ENCODE assay signal across 15 cellular contexts in the genomic region with DNA sequence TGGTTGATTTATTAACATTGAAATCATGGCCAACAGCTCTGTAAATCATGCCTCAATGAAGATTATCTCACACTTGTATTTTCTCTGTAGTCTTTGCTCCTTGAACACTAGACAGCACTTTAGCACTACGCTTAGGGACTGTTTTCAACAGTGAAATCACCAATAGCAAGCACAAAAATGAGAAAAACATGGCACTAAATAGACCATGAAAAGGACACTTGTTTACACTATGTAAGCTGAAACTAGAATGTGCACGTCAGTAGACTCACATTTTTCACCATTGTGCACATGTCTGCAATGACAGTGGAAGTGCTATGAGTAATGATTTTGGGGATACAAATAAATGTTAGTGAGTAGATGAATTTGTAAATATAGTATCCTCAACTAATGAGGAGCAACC. TPM values are rescaled to one million over a fixed set of nuclear protein-coding genes. Genes with fewer than 3 reads are reported as not detected.
A peak's percentile ranks its signal among the peaks of the same experiment; 100 is the strongest.
DNase-seq lines count a peak whose midpoint lies in the region; ATAC-seq, FAIRE-seq and TF ChIP-seq lines count a peak whose summit lies in the region.
"Had no signal": no experiment of that assay in that cellular context is flagged by ENCODE, and none has a peak within 500 bp of the region (broad histone marks: within the 10 kb centered on the region; RNA-seq: fewer than 3 reads in every experiment).

No MANE protein-coding gene starts in this region.

- H4K20me1 ChIP-seq in GM12878 (ENCODE audit: control insufficient read depth, insufficient read depth): no peaks in the 10 kb centered on the region; the same call in 1 of the 2 replicates

- ATAC-seq in GM21360 (IDR thresholded peaks at IDR 0.05; ENCODE audit: unreplicated experiment) (peak; percentile 26), GM12878 (peak; percentile 32), GM19324 (IDR thresholded peaks at IDR 0.05; ENCODE audit: low FRiP score, unreplicated experiment) (no peak), left ventricle myocardium superior (no peak)
- ATAC-seq: CD8-positive, alpha-beta T cell; esophagus mucosa; T-cell had no signal

- TF ChIP-seq EP300 in GM12878 (IDR thresholded peaks at IDR 0.05; ENCODE audit: borderline replicate concordance in 1 of 2, control insufficient read depth in 1 of 2, low read depth in 2 of 2, low read length in 2 of 2): peak in 1 of 2 experiments; percentile 32; a peak in 1 of 4 replicates

- intact Hi-C loops in GM12878 (cut with micrococcal nuclease; ENCODE audit: unreplicated experiment): loop anchor here (5.0 kb wide), 3 partner anchors 42 to 137 kb away; no protein-coding TSS in a partner anchor
- intact Hi-C loops in left ventricle myocardium superior (cut with micrococcal nuclease): loop anchor here (10.0 kb wide), 2 partner anchors 134 to 164 kb away; no protein-coding TSS in a partner anchor

- no peak overlapping the region for H3K27ac ChIP-seq in GM12878 (ENCODE audit: control insufficient read depth, insufficient read depth)

- no peak overlapping the region for H2AFZ ChIP-seq in GM12878 (ENCODE audit: control insufficient read depth, low read depth, low read length)

- DNase-seq in EL: peak; percentile 8
- DNase-seq in GM12878 (ENCODE audit: low read depth, low spot score): no peak
- peak; percentile 28 for DNase-seq in medulla oblongata (ENCODE audit: extremely low spot score)
- no peak for DNase-seq in NCI-H1105 treated with DMSO at 0.1 percent for 48 hours (lab: John Stamatoyannopoulos, UW)
- no peak for DNase-seq in left ventricle myocardium superior
- no peak for DNase-seq in ureter (ENCODE audit: low spot score)
- DNase-seq: activated CD4-positive, alpha-beta T cell treated with anti-CD3 and anti-CD28 coated beads for 4 hours; CD8-positive, alpha-beta T cell; NCI-H774; stimulated activated CD4-positive, alpha-beta T cell treated with anti-CD3 and anti-CD28 coated beads, Interleukin-15, amount 100 ng/mL, for 24 hours; stimulated activated CD8-positive, alpha-beta memory T cell treated with anti-CD3 and anti-CD28 coated beads, Interleukin-4, amount 100 ng/mL, for 48 hours; T-cell had no signal

- CTCF ChIA-PET in GM12878 (lab: Yijun Ruan, JAX): interaction anchor here (1.3 to 6.0 kb wide), 6 partner anchors 11 to 165 kb away, joined by 3 to 24 read pairs (median 6); no protein-coding TSS in a partner anchor

- no peak for TF ChIP-seq CTCF in GM12878 (IDR thresholded peaks at IDR 0.05 in 2 of 3, conservative IDR thresholded peaks at IDR 0.05 in 1 of 3; ENCODE audit: control insufficient read depth in 2 of 3, extremely low read depth in 1 of 3, insufficient read depth in 1 of 3, low read depth in 3 of 3, low read length in 3 of 3)

- H3K36me3 ChIP-seq in GM12878 (ENCODE audit: control insufficient read depth in 2 of 2, insufficient read depth in 2 of 2, low read length in 1 of 2): no peaks in the 10 kb centered on the region

- no peak for TF ChIP-seq POLR2A in GM12878 (IDR thresholded peaks at IDR 0.05; ENCODE audit: low read depth, low read length)

- peaks cover 12% of the 10 kb centered on the region; the same call in 1 of the 2 replicates for H3K4me1 ChIP-seq in GM12878 (ENCODE audit: control insufficient read depth, insufficient read depth, low read length)

- 0 out of 2 replicates have a peak overlapping the region, but pooled peaks have one; percentile 31 for H3K9ac ChIP-seq in GM12878 (ENCODE audit: control insufficient read depth, insufficient read depth, low read length)

- SMC1A ChIA-PET in GM12878 (lab: Charles Lee; ENCODE audit: uncharacterized antibody, unreplicated experiment): interaction anchor here (0.9 to 8.3 kb wide), 12 partner anchors 10 to 166 kb away, joined by 3 to 80 read pairs (median 4); no protein-coding TSS in a partner anchor

- TF ChIP-seq RAD21 in GM12878 (IDR thresholded peaks at IDR 0.05; ENCODE audit: insufficient read depth, low read depth, low read length): no peak

- RAD21 ChIA-PET in GM12878 (lab: Charles Lee; ENCODE audit: unreplicated experiment): interaction anchor here (0.6 to 7.3 kb wide), 12 partner anchors 9 to 720 kb away, joined by 3 to 49 read pairs (median 3); no protein-coding TSS in a partner anchor

- H3K4me3 ChIP-seq in GM12878: peak overlapping the region; percentile 99

- peak overlapping the region; percentile 64 for H3K4me2 ChIP-seq in GM12878 (ENCODE audit: control insufficient read depth, insufficient read depth)

- FAIRE-seq in GM12878 (lab: Jason Lieb, UNC): no peak

- WGBS in GM12878 (ENCODE audit: insufficient coverage, insufficient replicate concordance, low lambda C conversion rate, missing lambda C conversion rate): 29% methylated on average over 2 of the region's 2 CpGs

- in situ Hi-C loops in GM12878 (cut with MboI): no loop called here

- H3K9me3 ChIP-seq in GM12878 (replicated peaks; ENCODE audit: control insufficient read depth, insufficient read depth, low read length): no peaks in the 10 kb centered on the region

- no peaks in the 10 kb centered on the region for H3K27me3 ChIP-seq in GM12878 (replicated peaks in 1 of 2; ENCODE audit: control insufficient read depth in 2 of 2, insufficient read depth in 2 of 2, low read length in 1 of 2)

- BruUV-seq in GM12878 (replicated peaks; lab: Mats Ljungman, UMichigan): no TSS peak

- H3K79me2 ChIP-seq in GM12878 (ENCODE audit: control insufficient read depth, insufficient read depth, low read length): peaks cover 81% of the 10 kb centered on the region

- POLR2A ChIA-PET in GM12878 (lab: Charles Lee): interaction anchor here (1.0 to 3.6 kb wide), 4 partner anchors 10 to 83 kb away, joined by 3 to 11 read pairs (median 4); no protein-coding TSS in a partner anchor

TF ChIP-seq in GM12878, 131 proteins besides CTCF, POLR2A, EP300 and RAD21:
- TF ChIP-seq, protein P1, sequence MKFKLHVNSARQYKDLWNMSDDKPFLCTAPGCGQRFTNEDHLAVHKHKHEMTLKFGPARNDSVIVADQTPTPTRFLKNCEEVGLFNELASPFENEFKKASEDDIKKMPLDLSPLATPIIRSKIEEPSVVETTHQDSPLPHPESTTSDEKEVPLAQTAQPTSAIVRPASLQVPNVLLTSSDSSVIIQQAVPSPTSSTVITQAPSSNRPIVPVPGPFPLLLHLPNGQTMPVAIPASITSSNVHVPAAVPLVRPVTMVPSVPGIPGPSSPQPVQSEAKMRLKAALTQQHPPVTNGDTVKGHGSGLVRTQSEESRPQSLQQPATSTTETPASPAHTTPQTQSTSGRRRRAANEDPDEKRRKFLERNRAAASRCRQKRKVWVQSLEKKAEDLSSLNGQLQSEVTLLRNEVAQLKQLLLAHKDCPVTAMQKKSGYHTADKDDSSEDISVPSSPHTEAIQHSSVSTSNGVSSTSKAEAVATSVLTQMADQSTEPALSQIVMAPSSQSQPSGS (IDR thresholded peaks at IDR 0.05; ENCODE audit: low read length): 0 out of 2 replicates have a peak, but pooled peaks have one; percentile 23
- TF ChIP-seq NR2F1 (conservative IDR thresholded peaks at IDR 0.05): no peak
- peak; percentile 27; the same call in 1 of the 2 replicates for TF ChIP-seq CREM (IDR thresholded peaks at IDR 0.05; ENCODE audit: low read depth)
- TF ChIP-seq STAT3 (IDR thresholded peaks at IDR 0.05; ENCODE audit: low read depth, low read length): 0 out of 2 replicates have a peak, but pooled peaks have one; percentile 21
- peak; percentile 9; the same call in 1 of the 2 replicates for TF ChIP-seq SMC3 (IDR thresholded peaks at IDR 0.05; ENCODE audit: borderline replicate concordance, low read length)
- peak; percentile 48; the same call in 1 of the 2 replicates for TF ChIP-seq MXI1 (IDR thresholded peaks at IDR 0.05; ENCODE audit: low read depth, low read length)
- peak; percentile 71 for TF ChIP-seq PKNOX1 (IDR thresholded peaks at IDR 0.05)
- peak; percentile 41; the same call in 1 of the 2 replicates for TF ChIP-seq CREB1 (IDR thresholded peaks at IDR 0.05; ENCODE audit: low read depth)
- TF ChIP-seq ZSCAN29 (IDR thresholded peaks at IDR 0.05): no peak
- peak; percentile 65 to 69; a peak in 3 of 4 replicates for TF ChIP-seq BHLHE40 (IDR thresholded peaks at IDR 0.05; ENCODE audit: borderline replicate concordance in 1 of 2, low read depth in 2 of 2, low read length in 1 of 2)
- TF ChIP-seq PML (IDR thresholded peaks at IDR 0.05; ENCODE audit: low read length): 0 out of 2 replicates have a peak, but pooled peaks have one; percentile 7
- TF ChIP-seq ZNF24 (IDR thresholded peaks at IDR 0.05): no peak
- no peak for TF ChIP-seq NRF1 (conservative IDR thresholded peaks at IDR 0.05; ENCODE audit: low read depth, low read length)

RNA-seq across cellular contexts. Expression of gene BMP2K, which starts 3.1 kb away (rescaled TPM):
- 264 and 275 TPM in 2 replicates for total RNA-seq in GM12878 (2013; cell fraction: nucleolus; rRNA removed)
- total RNA-seq in GM12878 (2014; rRNA removed) (36.3 and 41.1 TPM in 2 replicates), GM12878 (2014; rRNA removed; fragmentation: Illumina TruSeq; extraction: Trizol) (36.0 and 36.2 TPM in 2 replicates), GM12878 (2021) (24.9 and 25.6 TPM in 2 replicates), left ventricle myocardium superior (38.7 TPM), ureter (34.7 TPM)
- 2.5 TPM for polyA plus RNA-seq in GM12878 (2011; ENCODE audit: low read depth)
- polyA plus RNA-seq in GM12878 (2011; rRNA removed) (84.6 and 87.0 TPM in 2 replicates), GM12878 (2014; fragmentation: Illumina TruSeq; extraction: Trizol) (27.3 and 35.5 TPM in 2 replicates), GM12878 (2014; fragmentation: Nextera tagmentation; extraction: Ambion mirVana) (1 to 10 TPM; 5.4 to 8.6 TPM), GM12878 (2014; rRNA removed) (18.2 and 24.6 TPM in 2 replicates), GM12878 (2016; fragmentation: Nextera tagmentation; extraction: Ambion mirVana) (10 to 100 TPM in 1 of 2 experiments, 1 to 10 TPM in 1; 3.3 to 11.3 TPM)
- polyA plus RNA-seq in GM12878 (2011; cell fraction: cytosol; rRNA removed): 37.7 and 39.0 TPM in 2 replicates
- 123 and 134 TPM in 2 replicates for polyA plus RNA-seq in GM12878 (2011; cell fraction: nucleus; rRNA removed)
- polyA plus RNA-seq in GM12878 (2012): 7.6 and 8.8 TPM in 2 replicates
- 131 and 158 TPM in 2 replicates for polyA minus RNA-seq in GM12878 (2011; rRNA and poly(A)+ RNA removed)
- polyA minus RNA-seq in GM12878 (2011; cell fraction: cytosol; rRNA and poly(A)+ RNA removed): 27.3 and 36.6 TPM in 2 replicates
- 180 and 273 TPM in 2 replicates for polyA minus RNA-seq in GM12878 (2011; cell fraction: nucleus; rRNA and poly(A)+ RNA removed)

Comparison
In these comparisons a context has a peak if more than half of its experiments do, and no peak if none do; other contexts are left out.
1. DNase-seq: peak in EL (single experiment) and medulla oblongata (single experiment); none in GM12878 (single experiment), NCI-H1105 treated with DMSO at 0.1 percent for 48 hours (single experiment), left ventricle myocardium superior (single experiment) and ureter (single experiment).
2. ATAC-seq: peak in GM21360 (single experiment) and GM12878 (single experiment); none in GM19324 (single experiment) and left ventricle myocardium superior (single experiment).